ENCODE assay signal across 15 cellular contexts in the genomic region with DNA sequence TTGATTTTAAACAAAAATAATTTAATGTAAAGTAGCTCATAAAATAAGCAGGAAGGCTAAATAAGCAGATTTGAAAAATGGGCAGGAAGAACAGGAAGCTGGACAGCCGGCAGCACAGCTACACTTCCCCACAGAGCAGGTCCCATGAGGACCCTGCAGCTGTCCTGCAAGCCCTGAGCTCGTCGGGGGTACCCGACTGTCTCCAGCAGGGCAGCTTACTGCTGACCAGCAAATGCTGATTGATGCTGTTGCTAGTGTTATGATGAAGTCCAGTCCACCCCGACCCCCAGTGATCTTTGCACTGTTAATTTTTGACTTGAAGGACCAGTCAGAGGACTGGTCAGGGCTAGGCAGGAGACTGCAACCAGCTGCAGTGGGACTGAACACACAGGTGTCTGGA.
"Had no signal": no experiment of that assay in that cellular context is flagged by ENCODE, and none has a peak within 500 bp of the region (broad histone marks: within the 10 kb centered on the region; RNA-seq: fewer than 3 reads in every experiment).

No MANE protein-coding gene starts in this region.

- H3K27me3 ChIP-seq: cardiac muscle cell, tibial artery, uterus had no signal

- H3K9me3 Mint-ChIP-seq: activated B cell treated with CpG ODN at 0.5 μM for 24 hours; activated naive CD4-positive, alpha-beta T cell treated with anti-CD3 and anti-CD28 coated beads, Interleukin-2, amount 50 U/mL, for 72 hours; nephron progenitor cell had no signal

- H3K4me3 Mint-ChIP-seq: activated B cell treated with CpG ODN at 0.5 μM for 24 hours; activated CD8-positive, alpha-beta T cell treated with anti-CD3 and anti-CD28 coated beads, Interleukin-2, amount 10 ng/mL, durations not matched to agents 7 days and 5 days; nephron progenitor cell; stimulated activated naive B cell treated with anti-CD40 and anti-IgM and Interleukin-4, amounts not matched to agents 10 μg/mL and 1 μg/mL and 100 μg/mL, for 72 hours had no signal

- H3K36me3 ChIP-seq: cardiac muscle cell, uterus had no signal

- H3K27ac ChIP-seq: cardiac muscle cell, tibial artery, uterus had no signal

- H3K9me3 ChIP-seq: tibial artery, uterus had no signal

- H3K27me3 Mint-ChIP-seq: activated B cell treated with CpG ODN at 0.5 μM for 24 hours; stimulated activated naive B cell treated with anti-CD40 and anti-IgM and Interleukin-4, amounts not matched to agents 10 μg/mL and 1 μg/mL and 100 μg/mL, for 72 hours had no signal

- DNase-seq: activated B cell treated with CpG ODN at 0.5 μM for 24 hours; activated CD4-positive, alpha-beta T cell treated with anti-CD3 and anti-CD28 coated beads for 48 hours; activated CD8-positive, alpha-beta memory T cell treated with anti-CD3 and anti-CD28 coated beads, Interleukin-2, amount 50 U/mL, for 4 hours; activated CD8-positive, alpha-beta T cell treated with anti-CD3 and anti-CD28 coated beads, Interleukin-2, amount 10 ng/mL, durations not matched to agents 7 days and 5 days; activated effector memory CD4-positive, alpha-beta T cell treated with anti-CD3 and anti-CD28 coated beads, Interleukin-2, amount 50 U/mL, for 16 hours; activated T-cell treated with anti-CD3 and anti-CD28 coated beads, Interleukin-2, amount 50 U/mL, for 48 hours; hippocampal formation; kidney; nephron progenitor cell; stimulated activated naive B cell treated with anti-CD40 and anti-IgM and Interleukin-4, amounts not matched to agents 10 μg/mL and 1 μg/mL and 100 μg/mL, for 72 hours; tibial artery; uterus had no signal

- ATAC-seq: activated CD8-positive, alpha-beta T cell treated with anti-CD3 and anti-CD28 coated beads, Interleukin-2, amount 10 ng/mL, durations not matched to agents 7 days and 5 days; activated naive CD4-positive, alpha-beta T cell treated with anti-CD3 and anti-CD28 coated beads, Interleukin-2, amount 50 U/mL, for 72 hours; esophagus mucosa had no signal

- H3K27ac Mint-ChIP-seq: activated B cell treated with CpG ODN at 0.5 μM for 24 hours; activated CD8-positive, alpha-beta T cell treated with anti-CD3 and anti-CD28 coated beads, Interleukin-2, amount 10 ng/mL, durations not matched to agents 7 days and 5 days; activated naive CD4-positive, alpha-beta T cell treated with anti-CD3 and anti-CD28 coated beads, Interleukin-2, amount 50 U/mL, for 72 hours; stimulated activated naive B cell treated with anti-CD40 and anti-IgM and Interleukin-4, amounts not matched to agents 10 μg/mL and 1 μg/mL and 100 μg/mL, for 72 hours had no signal

- H3K4me3 ChIP-seq: cardiac muscle cell, tibial artery, uterus had no signal

- H3K4me1 ChIP-seq: tibial artery, uterus had no signal
